In genomic region chr15:36863551-36863950, GRCh38 we compare ENCODE assay signal across 18 cellular contexts.
"Had no signal": no experiment of that assay in that cellular context is flagged by ENCODE, and none has a peak within 500 bp of the region (broad histone marks: within the 10 kb centered on the region; RNA-seq: fewer than 3 reads in every experiment).

No MANE protein-coding gene starts in this region.

- H3K36me3 ChIP-seq: colonic mucosa, sigmoid colon, upper lobe of right lung had no signal

- DNase-seq: activated CD4-positive, alpha-beta T cell treated with anti-CD3 and anti-CD28 coated beads, Interleukin-2, amount 50 U/mL, for 1 hour; activated CD8-positive, alpha-beta memory T cell treated with anti-CD3 and anti-CD28 coated beads, Interleukin-2, amount 50 U/mL, for 4 hours; activated naive CD4-positive, alpha-beta T cell treated with anti-CD3 and anti-CD28 coated beads for 36 hours; activated T-cell treated with anti-CD3 and anti-CD28 coated beads, Interleukin-2, amount 50 U/mL, for 4 hours; colonic mucosa; endodermal cell; head of caudate nucleus; midbrain; nephron progenitor cell; occipital lobe; posterior cingulate gyrus; sigmoid colon; stimulated activated naive B cell treated with anti-CD40 and anti-IgM and Interleukin-4, amounts not matched to agents 10 μg/mL and 1 μg/mL and 100 μg/mL, for 72 hours; T1000; upper lobe of right lung had no signal

- H3K4me1 ChIP-seq: colonic mucosa, sigmoid colon, upper lobe of right lung had no signal

- H3K27me3 ChIP-seq: colonic mucosa, sigmoid colon, upper lobe of right lung had no signal

- H3K4me3 ChIP-seq: colonic mucosa, lung, sigmoid colon, upper lobe of right lung had no signal

- ATAC-seq: activated T-cell treated with anti-CD3 and anti-CD28 coated beads, Interleukin-2, amount 50 U/mL, for 4 hours; left lobe of liver; stimulated activated naive B cell treated with anti-CD40 and anti-IgM and Interleukin-4, amounts not matched to agents 10 μg/mL and 1 μg/mL and 100 μg/mL, for 72 hours; upper lobe of right lung had no signal

- H3K27ac ChIP-seq: colonic mucosa, epithelial cell of prostate, sigmoid colon, upper lobe of right lung had no signal

- H3K9me3 ChIP-seq: colonic mucosa, sigmoid colon, upper lobe of right lung had no signal
